In the genomic region with DNA sequence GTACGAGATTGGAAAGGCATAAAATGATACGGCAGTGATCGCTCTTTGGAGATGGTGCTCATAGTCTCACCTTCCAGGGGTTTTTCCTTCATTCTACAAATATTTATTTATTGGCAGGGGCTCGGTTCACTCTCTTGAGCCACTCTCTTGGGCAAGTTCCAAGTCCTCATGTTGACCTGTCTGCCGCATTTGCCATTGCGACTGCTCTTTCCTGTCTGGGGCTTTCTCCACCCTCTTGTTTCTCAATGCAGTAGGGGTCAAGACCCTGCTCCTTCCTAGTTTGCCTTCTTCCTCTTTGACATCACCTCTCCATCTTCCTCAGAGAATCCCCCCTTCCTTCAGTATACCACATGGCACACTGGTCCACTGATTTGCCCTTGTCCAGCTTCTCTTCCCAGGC, we compare ENCODE assay signal across 26 cellular contexts. TPM values are rescaled to one million over a fixed set of nuclear protein-coding genes. Genes with fewer than 3 reads are reported as not detected.
DNase-seq lines count a peak whose midpoint lies in the region; ATAC-seq and TF ChIP-seq lines count a peak whose summit lies in the region.
"Had no signal": no experiment of that assay in that cellular context is flagged by ENCODE, and none has a peak within 500 bp of the region (broad histone marks: within the 10 kb centered on the region; RNA-seq: fewer than 3 reads in every experiment).

No MANE protein-coding gene starts in this region.

- H3K27ac ChIP-seq in upper lobe of right lung (no peak overlapping the region), WERI-Rb-1 (no peak overlapping the region)
- H3K27ac ChIP-seq: HL-60, PC-9, RWPE1 had no signal

- peaks cover 6% of the 10 kb centered on the region for H3K27me3 ChIP-seq in upper lobe of right lung
- H3K27me3 ChIP-seq in WERI-Rb-1 (ENCODE audit: insufficient read depth, low read depth, severe bottlenecking), result no peaks in the 10 kb centered on the region

- TF ChIP-seq CTCF in upper lobe of right lung (IDR thresholded peaks at IDR 0.05), result no peak
- no peak for TF ChIP-seq CTCF in WERI-Rb-1 (IDR thresholded peaks at IDR 0.05; ENCODE audit: low read depth, low read length)

- H3K36me3 ChIP-seq in upper lobe of right lung (no peaks in the 10 kb centered on the region), WERI-Rb-1 (no peaks in the 10 kb centered on the region)

- ATAC-seq in left lobe of liver (peak; percentile 61), upper lobe of right lung (peak; percentile 31)
- ATAC-seq: SK-N-SH treated with all-trans-retinoic acid at 6 μM for 48 hours had no signal

- no peaks in the 10 kb centered on the region for H3K9me3 ChIP-seq in upper lobe of right lung
- H3K9me3 ChIP-seq in WERI-Rb-1 (ENCODE audit: severe bottlenecking), result no peaks in the 10 kb centered on the region

- H3K4me1 ChIP-seq in upper lobe of right lung, result no peaks in the 10 kb centered on the region

- intact Hi-C loops in upper lobe of right lung (cut with DNase I), result no loop called here

- DNase-seq in NCI-H2029 treated with DMSO at 0.1 percent for 48 hours (lab: John Stamatoyannopoulos, UW) (peak; percentile 9), NCI-H2029 (lab: John Stamatoyannopoulos, UW) (no peak), NCI-H1092 treated with DMSO at 0.1 percent for 48 hours (lab: John Stamatoyannopoulos, UW) (peak; percentile 20), left lobe of liver (ENCODE audit: low spot score) (no peak), upper lobe of right lung (no peak), NCI-H2171 treated with DMSO at 0.1 percent for 48 hours (lab: John Stamatoyannopoulos, UW) (no peak), WERI-Rb-1 (no peak)
- DNase-seq: 8988T; C1 segment of cervical spinal cord; Calu3; CD8-positive, alpha-beta memory T cell; DMS153; H9; KG1; NCI-H1436 treated with DMSO at 0.1 percent for 48 hours; NCI-H1930; NCI-H2171; NCI-H524 treated with DMSO at 0.1 percent for 48 hours; NCI-H82; PC-9; SHP77 treated with DMSO at 0.1 percent for 48 hours; T-helper 1 cell had no signal

- H3K4me3 ChIP-seq in upper lobe of right lung, result no peak overlapping the region
- H3K4me3 ChIP-seq in WERI-Rb-1 (ENCODE audit: low read depth, low read length), result no peak overlapping the region
- H3K4me3 ChIP-seq: PC-9 had no signal

RNA-seq across cellular contexts. Expression of gene LRRC75A, which starts 21.9 kb away (rescaled TPM):
- total RNA-seq in left lobe of liver (0.13 TPM), upper lobe of right lung (2.5 TPM)

RNA-seq across cellular contexts. Expression of gene ZNF287, which starts 55.1 kb away (rescaled TPM):
- 0.25 TPM for total RNA-seq in left lobe of liver
- 4.7 TPM for total RNA-seq in upper lobe of right lung
- total RNA-seq: Calu3, HT-29 had no signal

Comparison
In these comparisons a context has a peak if more than half of its experiments do, and no peak if none do; other contexts are left out.
1. DNase-seq: peak in NCI-H2029 treated with DMSO at 0.1 percent for 48 hours (single experiment) and NCI-H1092 treated with DMSO at 0.1 percent for 48 hours (single experiment); none in NCI-H2029 (single experiment), left lobe of liver (single experiment), upper lobe of right lung (single experiment), NCI-H2171 treated with DMSO at 0.1 percent for 48 hours (single experiment) and WERI-Rb-1 (single experiment).